Comparison of ENCODE assay signal across 34 cellular contexts in genomic region chr7:101521430-101521925, GRCh38.
"Had no signal": no experiment of that assay in that cellular context is flagged by ENCODE, and none has a peak within 500 bp of the region (broad histone marks: within the 10 kb centered on the region; RNA-seq: fewer than 3 reads in every experiment).

No MANE protein-coding gene starts in this region.

- H3K4me3 Mint-ChIP-seq: activated CD4-positive, alpha-beta T cell treated with anti-CD3 and anti-CD28 coated beads for 36 hours; activated CD4-positive, alpha-beta T cell treated with anti-CD3 and anti-CD28 coated beads, Interleukin-2, amount 10 ng/mL, durations not matched to agents 7 days and 5 days; activated CD8-positive, alpha-beta T cell treated with anti-CD3 and anti-CD28 coated beads for 36 hours; activated naive CD4-positive, alpha-beta T cell treated with anti-CD3 and anti-CD28 coated beads for 36 hours; activated naive CD8-positive, alpha-beta T cell treated with anti-CD3 and anti-CD28 coated beads for 36 hours; activated T-cell treated with anti-CD3 and anti-CD28 coated beads, Interleukin-2, amount 50 U/mL, for 4 hours; activated T-cell treated with anti-CD3 and anti-CD28 coated beads, Interleukin-2, amount 50 U/mL, for 72 hours; activated T-helper 1 cell treated with anti-CD3 and anti-CD28 coated beads, Interleukin-12 subunit alpha, Interleukin-12 subunit beta, Interleukin-2, Interleukin-4 antibody, amounts not matched to agents 30 ng/mL and 10 ng/mL and 1 ng/mL, durations not matched to agents 14 hours and 24 hours and 36 hours; activated T-helper 17 cell treated with anti-CD3 and anti-CD28 coated beads, Interleukin-2, amount 50 U/mL, for 72 hours; brain; T-helper 1 cell treated with Interleukin-12 subunit alpha and Interleukin-12 subunit beta and Interleukin-4 antibody, amounts not matched to agents 30 μg/mL and 1 μg/mL, for 36 hours; T-helper 2 cell treated with Interferon-gamma antibody and Interleukin-4, amounts not matched to agents 5 μg/mL and 100 μg/mL, for 36 hours; WTC11 had no signal

- H3K27me3 Mint-ChIP-seq: activated CD4-positive, alpha-beta T cell treated with anti-CD3 and anti-CD28 coated beads for 36 hours; activated CD4-positive, alpha-beta T cell treated with anti-CD3 and anti-CD28 coated beads, Interleukin-2, amount 10 ng/mL, durations not matched to agents 7 days and 5 days; activated naive CD8-positive, alpha-beta T cell treated with anti-CD3 and anti-CD28 coated beads for 36 hours; activated T-helper 17 cell treated with anti-CD3 and anti-CD28 coated beads, Interleukin-2, amount 50 U/mL, for 72 hours had no signal

- H3K36me3 Mint-ChIP-seq: activated naive CD4-positive, alpha-beta T cell treated with anti-CD3 and anti-CD28 coated beads, Interleukin-2, amount 50 U/mL, for 72 hours; activated naive CD8-positive, alpha-beta T cell treated with anti-CD3 and anti-CD28 coated beads for 36 hours; WTC11 had no signal

- H3K9me3 ChIP-seq: adrenal gland had no signal

- H3K27ac Mint-ChIP-seq: activated CD4-positive, alpha-beta T cell treated with anti-CD3 and anti-CD28 coated beads for 36 hours; activated CD4-positive, alpha-beta T cell treated with anti-CD3 and anti-CD28 coated beads, Interleukin-2, amount 10 ng/mL, durations not matched to agents 7 days and 5 days; activated CD8-positive, alpha-beta T cell treated with anti-CD3 and anti-CD28 coated beads for 36 hours; activated naive CD4-positive, alpha-beta T cell treated with anti-CD3 and anti-CD28 coated beads for 36 hours; activated naive CD4-positive, alpha-beta T cell treated with anti-CD3 and anti-CD28 coated beads, Interleukin-2, amount 50 U/mL, for 72 hours; activated naive CD8-positive, alpha-beta T cell treated with anti-CD3 and anti-CD28 coated beads for 36 hours; activated T-cell treated with anti-CD3 and anti-CD28 coated beads, Interleukin-2, amount 50 U/mL, for 72 hours; activated T-helper 1 cell treated with anti-CD3 and anti-CD28 coated beads, Interleukin-12 subunit alpha, Interleukin-12 subunit beta, Interleukin-2, Interleukin-4 antibody, amounts not matched to agents 30 ng/mL and 10 ng/mL and 1 ng/mL, durations not matched to agents 14 hours and 24 hours and 36 hours; activated T-helper 17 cell treated with anti-CD3 and anti-CD28 coated beads, Interleukin-2, amount 50 U/mL, for 72 hours; brain; T-helper 1 cell treated with Interleukin-12 subunit alpha and Interleukin-12 subunit beta and Interleukin-4 antibody, amounts not matched to agents 30 μg/mL and 1 μg/mL, for 36 hours; T-helper 2 cell treated with Interferon-gamma antibody and Interleukin-4, amounts not matched to agents 5 μg/mL and 100 μg/mL, for 36 hours; WTC11 had no signal

- H3K27me3 ChIP-seq: adrenal gland had no signal

- H3K4me1 Mint-ChIP-seq: activated CD4-positive, alpha-beta T cell treated with anti-CD3 and anti-CD28 coated beads for 36 hours; activated CD4-positive, alpha-beta T cell treated with anti-CD3 and anti-CD28 coated beads, Interleukin-2, amount 10 ng/mL, durations not matched to agents 7 days and 5 days; activated naive CD8-positive, alpha-beta T cell treated with anti-CD3 and anti-CD28 coated beads for 36 hours; activated T-helper 17 cell treated with anti-CD3 and anti-CD28 coated beads, Interleukin-2, amount 50 U/mL, for 72 hours had no signal

- DNase-seq: activated CD4-positive, alpha-beta T cell treated with anti-CD3 and anti-CD28 coated beads for 1 hour; activated CD4-positive, alpha-beta T cell treated with anti-CD3 and anti-CD28 coated beads for 36 hours; activated CD4-positive, alpha-beta T cell treated with anti-CD3 and anti-CD28 coated beads for 48 hours; activated CD4-positive, alpha-beta T cell treated with anti-CD3 and anti-CD28 coated beads, Interleukin-2, amount 10 ng/mL, durations not matched to agents 7 days and 5 days; activated CD4-positive, alpha-beta T cell treated with anti-CD3 and anti-CD28 coated beads, Interleukin-2, amount 50 U/mL, for 48 hours; activated CD4-positive, CD25-positive, alpha-beta regulatory T cell; activated CD8-positive, alpha-beta memory T cell treated with anti-CD3 and anti-CD28 coated beads, Interleukin-2, amount 50 U/mL, for 4 hours; activated CD8-positive, alpha-beta T cell treated with anti-CD3 and anti-CD28 coated beads for 36 hours; activated effector memory CD4-positive, alpha-beta T cell treated with anti-CD3 and anti-CD28 coated beads, Interleukin-2, amount 50 U/mL, for 16 hours; activated gamma-delta T cell treated with Interleukin-2 at 50 U/mL for 16 hours; activated naive CD4-positive, alpha-beta T cell; activated naive CD4-positive, alpha-beta T cell treated with anti-CD3 and anti-CD28 coated beads for 36 hours; activated naive CD4-positive, alpha-beta T cell treated with anti-CD3 and anti-CD28 coated beads, Interleukin-2, amount 50 U/mL, for 16 hours; activated naive CD8-positive, alpha-beta T cell treated with anti-CD3 and anti-CD28 coated beads for 36 hours; activated T-cell treated with anti-CD3 and anti-CD28 coated beads for 4 hours; activated T-cell treated with anti-CD3 and anti-CD28 coated beads, Interleukin-2, amount 50 U/mL, for 1 hour; activated T-cell treated with anti-CD3 and anti-CD28 coated beads, Interleukin-2, amount 50 U/mL, for 4 hours; activated T-cell treated with anti-CD3 and anti-CD28 coated beads, Interleukin-2, amount 50 U/mL, for 72 hours; adrenal gland; amniotic stem cell; aorta; central memory CD4-positive, alpha-beta T cell; T-helper 1 cell; T-helper 2 cell; T-helper 9 cell; WERI-Rb-1 had no signal

- H3K27ac ChIP-seq: adrenal gland, WERI-Rb-1 had no signal

- H3K9me3 Mint-ChIP-seq: activated CD4-positive, alpha-beta T cell treated with anti-CD3 and anti-CD28 coated beads, Interleukin-2, amount 10 ng/mL, durations not matched to agents 7 days and 5 days; activated CD8-positive, alpha-beta T cell treated with anti-CD3 and anti-CD28 coated beads for 36 hours; activated naive CD4-positive, alpha-beta T cell treated with anti-CD3 and anti-CD28 coated beads, Interleukin-2, amount 50 U/mL, for 72 hours; activated naive CD8-positive, alpha-beta T cell treated with anti-CD3 and anti-CD28 coated beads for 36 hours; activated T-cell treated with anti-CD3 and anti-CD28 coated beads, Interleukin-2, amount 50 U/mL, for 4 hours; activated T-cell treated with anti-CD3 and anti-CD28 coated beads, Interleukin-2, amount 50 U/mL, for 72 hours; activated T-helper 1 cell treated with anti-CD3 and anti-CD28 coated beads, Interleukin-12 subunit alpha, Interleukin-12 subunit beta, Interleukin-2, Interleukin-4 antibody, amounts not matched to agents 30 ng/mL and 10 ng/mL and 1 ng/mL, durations not matched to agents 14 hours and 24 hours and 36 hours; activated T-helper 17 cell treated with anti-CD3 and anti-CD28 coated beads, Interleukin-2, amount 50 U/mL, for 72 hours; T-helper 1 cell treated with Interleukin-12 subunit alpha and Interleukin-12 subunit beta and Interleukin-4 antibody, amounts not matched to agents 30 μg/mL and 1 μg/mL, for 36 hours; T-helper 2 cell treated with Interferon-gamma antibody and Interleukin-4, amounts not matched to agents 5 μg/mL and 100 μg/mL, for 36 hours had no signal

- H3K36me3 ChIP-seq: adrenal gland, WERI-Rb-1 had no signal

- H3K4me3 ChIP-seq: adrenal gland had no signal

- ATAC-seq: activated CD4-positive, alpha-beta T cell treated with anti-CD3 and anti-CD28 coated beads for 36 hours; activated CD4-positive, CD25-positive, alpha-beta regulatory T cell treated with anti-CD3 and anti-CD28 coated beads, Interleukin-2, amount 50 U/mL, for 24 hours; activated CD8-positive, alpha-beta T cell treated with anti-CD3 and anti-CD28 coated beads for 36 hours; activated naive CD4-positive, alpha-beta T cell treated with anti-CD3 and anti-CD28 coated beads, Interleukin-2, amount 50 U/mL, for 72 hours; activated T-cell treated with anti-CD3 and anti-CD28 coated beads, Interleukin-2, amount 50 U/mL, for 4 hours; activated T-cell treated with anti-CD3 and anti-CD28 coated beads, Interleukin-2, amount 50 U/mL, for 72 hours; activated T-helper 17 cell treated with anti-CD3 and anti-CD28 coated beads, Interleukin-2, amount 50 U/mL, for 72 hours; WTC11 had no signal
